1 cellular context compared by ENCODE assay signal in genomic region chr6:160883560-160883959, GRCh38.
TF ChIP-seq lines count a peak whose summit lies in the region.

No MANE protein-coding gene starts in this region.

TF ChIP-seq in WTC11, 78 proteins besides CTCF, POLR2A, EP300 and RAD21 (continued from another document):
- TF ChIP-seq MLX (CRISPR knock-in tag; IDR thresholded peaks at IDR 0.05) (no peak), MXD4 (CRISPR knock-in tag; IDR thresholded peaks at IDR 0.05; ENCODE audit: borderline replicate concordance) (no peak), SP1 (CRISPR knock-in tag; conservative IDR thresholded peaks at IDR 0.05) (no peak), ETV6 (CRISPR knock-in tag; IDR thresholded peaks at IDR 0.05) (no peak), TCF7 (CRISPR knock-in tag; IDR thresholded peaks at IDR 0.05; ENCODE audit: low read depth) (no peak), ZNF138 (CRISPR knock-in tag; conservative IDR thresholded peaks at IDR 0.05) (no peak)
- TF ChIP-seq, protein P1, sequence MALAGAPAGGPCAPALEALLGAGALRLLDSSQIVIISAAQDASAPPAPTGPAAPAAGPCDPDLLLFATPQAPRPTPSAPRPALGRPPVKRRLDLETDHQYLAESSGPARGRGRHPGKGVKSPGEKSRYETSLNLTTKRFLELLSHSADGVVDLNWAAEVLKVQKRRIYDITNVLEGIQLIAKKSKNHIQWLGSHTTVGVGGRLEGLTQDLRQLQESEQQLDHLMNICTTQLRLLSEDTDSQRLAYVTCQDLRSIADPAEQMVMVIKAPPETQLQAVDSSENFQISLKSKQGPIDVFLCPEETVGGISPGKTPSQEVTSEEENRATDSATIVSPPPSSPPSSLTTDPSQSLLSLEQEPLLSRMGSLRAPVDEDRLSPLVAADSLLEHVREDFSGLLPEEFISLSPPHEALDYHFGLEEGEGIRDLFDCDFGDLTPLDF (CRISPR knock-in tag; IDR thresholded peaks at IDR 0.05) = no peak
- TF ChIP-seq, protein P2, sequence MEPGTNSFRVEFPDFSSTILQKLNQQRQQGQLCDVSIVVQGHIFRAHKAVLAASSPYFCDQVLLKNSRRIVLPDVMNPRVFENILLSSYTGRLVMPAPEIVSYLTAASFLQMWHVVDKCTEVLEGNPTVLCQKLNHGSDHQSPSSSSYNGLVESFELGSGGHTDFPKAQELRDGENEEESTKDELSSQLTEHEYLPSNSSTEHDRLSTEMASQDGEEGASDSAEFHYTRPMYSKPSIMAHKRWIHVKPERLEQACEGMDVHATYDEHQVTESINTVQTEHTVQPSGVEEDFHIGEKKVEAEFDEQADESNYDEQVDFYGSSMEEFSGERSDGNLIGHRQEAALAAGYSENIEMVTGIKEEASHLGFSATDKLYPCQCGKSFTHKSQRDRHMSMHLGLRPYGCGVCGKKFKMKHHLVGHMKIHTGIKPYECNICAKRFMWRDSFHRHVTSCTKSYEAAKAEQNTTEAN (CRISPR knock-in tag; IDR thresholded peaks at IDR 0.05) = no peak
